In genomic region chr1:97901017-97901658, GRCh38 we compare ENCODE assay signal across 12 cellular contexts. TPM values are rescaled to one million over a fixed set of nuclear protein-coding genes. Genes with fewer than 3 reads are reported as not detected.
DNase-seq lines count a peak whose midpoint lies in the region; ATAC-seq and TF ChIP-seq lines count a peak whose summit lies in the region.
"Had no signal": no experiment of that assay in that cellular context is flagged by ENCODE, and none has a peak within 500 bp of the region (broad histone marks: within the 10 kb centered on the region; RNA-seq: fewer than 3 reads in every experiment).

No MANE protein-coding gene starts in this region.

- H3K9me3 ChIP-seq in T-helper 17 cell (ENCODE audit: control insufficient read depth, low read length, poor library complexity, severe bottlenecking) (peaks cover 3% of the 10 kb centered on the region), heart right ventricle (peaks cover 0 to 13% (median 0%) of the 10 kb centered on the region in 11 donors), thoracic aorta (no peaks in the 10 kb centered on the region)

- peaks cover 54% of the 10 kb centered on the region for H3K4me1 Mint-ChIP-seq in activated naive CD8-positive, alpha-beta T cell (ENCODE audit: low read depth)
- peaks cover 43% of the 10 kb centered on the region for H3K4me1 Mint-ChIP-seq in activated naive CD8-positive, alpha-beta T cell treated with anti-CD3 and anti-CD28 coated beads, Interleukin-2, amount 50 U/mL, for 24 hours
- peaks cover 31% of the 10 kb centered on the region for H3K4me1 Mint-ChIP-seq in T-helper 17 cell

- no peaks in the 10 kb centered on the region for H3K27me3 Mint-ChIP-seq in activated naive CD8-positive, alpha-beta T cell
- no peaks in the 10 kb centered on the region for H3K27me3 Mint-ChIP-seq in activated naive CD8-positive, alpha-beta T cell treated with anti-CD3 and anti-CD28 coated beads, Interleukin-2, amount 50 U/mL, for 24 hours
- H3K27me3 Mint-ChIP-seq in T-helper 17 cell = no peaks in the 10 kb centered on the region
- H3K27me3 Mint-ChIP-seq: stimulated activated memory B cell treated with anti-CD40 and anti-IgM and Interleukin-4, amounts not matched to agents 10 μg/mL and 1 μg/mL and 100 μg/mL, for 72 hours had no signal

- no peak for TF ChIP-seq CTCF in heart right ventricle (IDR thresholded peaks at IDR 0.05)
- no peak for TF ChIP-seq CTCF in thoracic aorta (IDR thresholded peaks at IDR 0.05)

- H3K27me3 ChIP-seq in heart right ventricle = no peaks in the 10 kb centered on the region
- H3K27me3 ChIP-seq in thoracic aorta (replicated peaks; ENCODE audit: insufficient read depth) = no peaks in the 10 kb centered on the region

- H3K4me3 ChIP-seq in heart right ventricle (peak overlapping the region in 1 of 10 donors; percentile 31), thoracic aorta (peak overlapping the region; percentile 56)
- H3K4me3 ChIP-seq: GM12878 had no signal

- peaks cover 24% of the 10 kb centered on the region for H3K36me3 Mint-ChIP-seq in activated naive CD8-positive, alpha-beta T cell
- peaks cover 7% of the 10 kb centered on the region for H3K36me3 Mint-ChIP-seq in activated naive CD8-positive, alpha-beta T cell treated with anti-CD3 and anti-CD28 coated beads, Interleukin-2, amount 50 U/mL, for 24 hours (ENCODE audit: low read depth)
- peaks cover 7% of the 10 kb centered on the region for H3K36me3 Mint-ChIP-seq in T-helper 17 cell (ENCODE audit: low read depth)

- intact Hi-C loops in heart right ventricle (cut with DNase I) = no loop called here

- 61 to 80% methylated on average over 2 of the region's 2 CpGs for WGBS in heart right ventricle, 2 donors

- H3K27ac ChIP-seq in heart right ventricle (peak overlapping the region in 3 of 10 donors; percentile 15 to 79 (median 17)), thoracic aorta (peak overlapping the region in 1 of 2 donors; percentile 13)

- peaks cover 0 to 65% (median 25%) of the 10 kb centered on the region in 9 donors for H3K4me1 ChIP-seq in heart right ventricle
- H3K4me1 ChIP-seq in thoracic aorta (ENCODE audit: control insufficient read depth in 1 of 2, low read depth in 2 of 2) = peaks cover 16 to 18% of the 10 kb centered on the region in 2 donors

- H3K4me3 Mint-ChIP-seq in activated naive CD8-positive, alpha-beta T cell = peak overlapping the region; percentile 21
- H3K4me3 Mint-ChIP-seq in activated naive CD8-positive, alpha-beta T cell treated with anti-CD3 and anti-CD28 coated beads, Interleukin-2, amount 50 U/mL, for 24 hours = no peak overlapping the region
- H3K4me3 Mint-ChIP-seq in T-helper 17 cell = peak overlapping the region; percentile 67
- H3K4me3 Mint-ChIP-seq: stimulated activated memory B cell treated with anti-CD40 and anti-IgM and Interleukin-4, amounts not matched to agents 10 μg/mL and 1 μg/mL and 100 μg/mL, for 72 hours had no signal

- peak overlapping the region; percentile 7 for H3K27ac Mint-ChIP-seq in activated naive CD8-positive, alpha-beta T cell
- H3K27ac Mint-ChIP-seq in activated naive CD8-positive, alpha-beta T cell treated with anti-CD3 and anti-CD28 coated beads, Interleukin-2, amount 50 U/mL, for 24 hours = no peak overlapping the region
- no peak overlapping the region for H3K27ac Mint-ChIP-seq in T-helper 17 cell
- H3K27ac Mint-ChIP-seq: stimulated activated memory B cell treated with anti-CD40 and anti-IgM and Interleukin-4, amounts not matched to agents 10 μg/mL and 1 μg/mL and 100 μg/mL, for 72 hours had no signal

- H3K36me3 ChIP-seq in heart right ventricle (no peaks in the 10 kb centered on the region), thoracic aorta (no peaks in the 10 kb centered on the region)

- DNase-seq in activated naive CD8-positive, alpha-beta T cell treated with anti-CD3 and anti-CD28 coated beads, Interleukin-2, amount 50 U/mL, for 24 hours = no peak
- DNase-seq in T-helper 17 cell = no peak
- no peak for DNase-seq in heart right ventricle
- no peak for DNase-seq in thoracic aorta (ENCODE audit: low spot score)
- DNase-seq in NCI-H1105 (lab: John Stamatoyannopoulos, UW) = no peak
- DNase-seq in COLO829 (ENCODE audit: low spot score) = no peak
- DNase-seq: activated effector memory CD4-positive, alpha-beta T cell treated with Interleukin-2 at 50 U/mL for 16 hours; NCI-H82 had no signal

- no peak for ATAC-seq in activated naive CD8-positive, alpha-beta T cell treated with anti-CD3 and anti-CD28 coated beads, Interleukin-2, amount 50 U/mL, for 24 hours
- ATAC-seq in T-helper 17 cell (peak; percentile 48), heart right ventricle (peak in 6 of 8 donors; percentile 27 to 82 (median 62)), thoracic aorta (ENCODE audit: insufficient number of reproducible peaks, low FRiP score, low read depth) (no peak), GM21723 (IDR thresholded peaks at IDR 0.05; ENCODE audit: unreplicated experiment) (no peak)
- ATAC-seq: GM12878; stimulated activated memory B cell treated with anti-CD40 and anti-IgM and Interleukin-4, amounts not matched to agents 10 μg/mL and 1 μg/mL and 100 μg/mL, for 72 hours had no signal

- H3K9me3 Mint-ChIP-seq in activated naive CD8-positive, alpha-beta T cell (ENCODE audit: low read depth) = peaks cover 9% of the 10 kb centered on the region
- peaks cover 17% of the 10 kb centered on the region for H3K9me3 Mint-ChIP-seq in activated naive CD8-positive, alpha-beta T cell treated with anti-CD3 and anti-CD28 coated beads, Interleukin-2, amount 50 U/mL, for 24 hours

RNA-seq across cellular contexts. Expression of gene DPYD, which starts 19.7 kb away (rescaled TPM):
- total RNA-seq in T-helper 17 cell (10 to 100 TPM; 52.3 to 53.6 TPM), heart right ventricle (10 to 100 TPM in 2 of 10 donors, 1 to 10 TPM in 8; 4.9 to 22.0 (median 7.8) TPM), thoracic aorta (10 to 100 TPM; 29.1 to 44.2 TPM)
- polyA plus RNA-seq in heart right ventricle = 1 to 10 TPM; 4.1 to 5.0 TPM

Comparison
In these comparisons a context has a peak if more than half of its experiments do, and no peak if none do; other contexts are left out.
1. ATAC-seq: peak in T-helper 17 cell (single experiment) and heart right ventricle (6 of 8); none in activated naive CD8-positive, alpha-beta T cell treated with anti-CD3 and anti-CD28 coated beads, Interleukin-2, amount 50 U/mL, for 24 hours (single experiment), thoracic aorta (single experiment) and GM21723 (single experiment).